Comparison of ENCODE assay signal across 10 cellular contexts in the genomic region with DNA sequence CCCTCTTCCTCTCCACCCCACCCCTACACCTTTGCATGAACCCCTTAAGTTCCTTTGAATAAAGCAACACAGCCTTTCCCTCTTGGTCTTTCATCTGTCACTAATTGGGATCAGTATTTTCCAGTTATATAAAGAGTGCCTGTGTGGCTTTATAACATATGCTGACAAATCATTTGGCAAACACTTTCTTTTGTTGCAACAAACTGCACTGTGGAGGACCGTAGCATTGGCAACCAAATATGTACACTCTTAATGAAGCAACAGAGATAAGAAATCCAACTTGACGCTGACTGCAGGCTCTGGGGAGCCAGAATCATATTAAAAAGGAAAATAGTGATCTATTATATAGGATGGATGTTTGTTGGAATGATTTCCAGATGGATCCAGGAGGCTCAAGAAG.
DNase-seq lines count a peak whose midpoint lies in the region; ATAC-seq, FAIRE-seq and TF ChIP-seq lines count a peak whose summit lies in the region.
"Had no signal": no experiment of that assay in that cellular context is flagged by ENCODE, and none has a peak within 500 bp of the region (broad histone marks: within the 10 kb centered on the region; RNA-seq: fewer than 3 reads in every experiment).

No MANE protein-coding gene starts in this region.

- no peaks in the 10 kb centered on the region for H3K36me3 Mint-ChIP-seq in Caco-2 (ENCODE audit: insufficient read depth, unreplicated experiment)

- no peaks in the 10 kb centered on the region for H3K36me3 ChIP-seq in Caco-2 (ENCODE audit: control insufficient read depth, insufficient read depth, low read length)
- H3K36me3 ChIP-seq in PC-3 (ENCODE audit: low read depth, low read length), result no peaks in the 10 kb centered on the region
- no peaks in the 10 kb centered on the region for H3K36me3 ChIP-seq in fibroblast of lung (ENCODE audit: control insufficient read depth, insufficient read depth, low read length)
- H3K36me3 ChIP-seq in pancreas, result no peaks in the 10 kb centered on the region

- no peak overlapping the region for H3K4me3 ChIP-seq in Caco-2 (ENCODE audit: low read depth, low read length)
- no peak overlapping the region for H3K4me3 ChIP-seq in PC-3 (ENCODE audit: low read length)
- H3K4me3 ChIP-seq in fibroblast of lung (replicated peaks in 1 of 4; ENCODE audit: control extremely low read depth in 1 of 4, insufficient read depth in 1 of 4, low read depth in 3 of 4, low read length in 4 of 4), result no peak overlapping the region
- H3K4me3 ChIP-seq in pancreas, result no peak overlapping the region

- intact Hi-C loops in Caco-2 (cut with micrococcal nuclease; ENCODE audit: unreplicated experiment) (loop anchor here (2.0 kb wide), 1 partner anchor 53 kb away; no protein-coding TSS in a partner anchor), PC-3 (cut with micrococcal nuclease) (loop anchor here (2.0 kb wide), 1 partner anchor 79 kb away; no protein-coding TSS in a partner anchor), pancreas (cut with DNase I) (no loop called here), posterior cingulate gyrus (cut with DNase I) (no loop called here)

- peak; percentile 29 for FAIRE-seq in pancreas (lab: Jason Lieb, UNC)

- POLR2A ChIA-PET in Caco-2 (lab: Charles Lee), result no interaction called here
- POLR2A ChIA-PET in PC-3 (lab: Charles Lee; ENCODE audit: unreplicated experiment), result no interaction called here

- H2AFZ ChIP-seq in PC-3 (ENCODE audit: low read length), result peak overlapping the region; percentile 75; the same call in 1 of the 2 replicates
- no peak overlapping the region for H2AFZ ChIP-seq in fibroblast of lung (ENCODE audit: low read length)

- CTCF ChIA-PET in Caco-2 (lab: Charles Lee), result interaction anchor here (1.0 kb wide), 1 partner anchor 94 kb away, joined by 3 read pairs; no protein-coding TSS in a partner anchor
- CTCF ChIA-PET in PC-3 (lab: Charles Lee), result no interaction called here

- peaks cover 40% of the 10 kb centered on the region for H3K4me1 ChIP-seq in Caco-2
- H3K4me1 ChIP-seq in PC-3 (ENCODE audit: insufficient read depth, low read length), result peaks cover 32% of the 10 kb centered on the region
- peaks cover 38% of the 10 kb centered on the region for H3K4me1 ChIP-seq in fibroblast of lung (ENCODE audit: control insufficient read depth, extremely low read depth, insufficient read depth, low read length)
- peaks cover 3 to 7% (median 5%) of the 10 kb centered on the region in 3 donors for H3K4me1 ChIP-seq in pancreas

- ATAC-seq in PC-3 (peak; percentile 34; the same call in 1 of the 2 replicates), pancreas (peak; percentile 67 to 84 (median 78)), GM19467 (IDR thresholded peaks at IDR 0.05; ENCODE audit: unreplicated experiment) (no peak)

- H3F3A ChIP-seq in PC-3 (ENCODE audit: low read length, unreplicated experiment), result no peaks in the 10 kb centered on the region

- 9 to 13% methylated on average over 2 of the region's 2 CpGs for WGBS in pancreas, 2 donors

- H3K27ac Mint-ChIP-seq in Caco-2 (ENCODE audit: unreplicated experiment), result peak overlapping the region; percentile 91

- H4K20me1 ChIP-seq in PC-3 (ENCODE audit: low read length) (no peaks in the 10 kb centered on the region), fibroblast of lung (ENCODE audit: control insufficient read depth, extremely low read depth, insufficient read depth, low read length) (no peaks in the 10 kb centered on the region)

- H3K9me2 ChIP-seq in PC-3 (replicated peaks; ENCODE audit: low read length), result no peaks in the 10 kb centered on the region

- peaks cover 10% of the 10 kb centered on the region for H3K9me3 Mint-ChIP-seq in Caco-2 (ENCODE audit: unreplicated experiment)

- BruUV-seq in Caco-2 (replicated peaks; lab: Mats Ljungman, UMichigan), result no TSS peak
- no TSS peak for BruUV-seq in PC-3 (replicated peaks; lab: Mats Ljungman, UMichigan)

- no peaks in the 10 kb centered on the region for H3K9me3 ChIP-seq in Caco-2
- no peaks in the 10 kb centered on the region for H3K9me3 ChIP-seq in PC-3 (ENCODE audit: low read length)
- no peaks in the 10 kb centered on the region for H3K9me3 ChIP-seq in fibroblast of lung (ENCODE audit: control insufficient read depth, insufficient read depth, low read depth, low read length)
- no peaks in the 10 kb centered on the region for H3K9me3 ChIP-seq in pancreas

- H3K79me2 ChIP-seq in PC-3 (ENCODE audit: low read length) (no peaks in the 10 kb centered on the region), fibroblast of lung (ENCODE audit: control insufficient read depth, insufficient read depth, low read length) (no peaks in the 10 kb centered on the region)

- H3K27me3 Mint-ChIP-seq in Caco-2 (ENCODE audit: insufficient read depth, unreplicated experiment), result no peaks in the 10 kb centered on the region

- peaks cover 38% of the 10 kb centered on the region for H3K4me1 Mint-ChIP-seq in Caco-2 (ENCODE audit: low read depth, unreplicated experiment)

- no peak for TF ChIP-seq CTCF in Caco-2 (IDR thresholded peaks at IDR 0.05; ENCODE audit: insufficient read depth in 1 of 2, low read depth in 1 of 2, low read length in 1 of 2, severe bottlenecking in 1 of 2, unreplicated experiment in 1 of 2)
- TF ChIP-seq CTCF in PC-3 (conservative IDR thresholded peaks at IDR 0.05; ENCODE audit: low read depth, low read length), result no peak
- TF ChIP-seq CTCF in fibroblast of lung (conservative IDR thresholded peaks at IDR 0.05 in 1 of 2, IDR thresholded peaks at IDR 0.05 in 1 of 2; ENCODE audit: low read depth in 1 of 2, low read length in 2 of 2), result no peak
- no peak for TF ChIP-seq CTCF in pancreas (IDR thresholded peaks at IDR 0.05)

- H3K27me3 ChIP-seq in Caco-2 (replicated peaks; ENCODE audit: control insufficient read depth, insufficient read depth, low read length) (no peaks in the 10 kb centered on the region), PC-3 (ENCODE audit: low read length) (no peaks in the 10 kb centered on the region), fibroblast of lung (ENCODE audit: control insufficient read depth, insufficient read depth, low read length) (no peaks in the 10 kb centered on the region), pancreas (no peaks in the 10 kb centered on the region)

- peak overlapping the region; percentile 53 for H3K27ac ChIP-seq in PC-3 (ENCODE audit: low read length)
- H3K27ac ChIP-seq in fibroblast of lung (ENCODE audit: insufficient read depth, low read length), result peak overlapping the region; percentile 73
- no peak overlapping the region for H3K27ac ChIP-seq in pancreas

- DNase-seq in Caco-2 (peak in 1 of 2 experiments; percentile 22), PC-3 (peak; percentile 7), fibroblast of lung (ENCODE audit: low read depth in 2 of 2) (peak; percentile 94 to 96), pancreas (peak in 1 of 6 donors; percentile 11), hippocampal formation (lab: John Stamatoyannopoulos, UW) (no peak), posterior cingulate gyrus (no peak)
- DNase-seq in effector CD4-positive, alpha-beta T cell, result no peak
- DNase-seq: Calu3, KG1 had no signal

- H3K9ac ChIP-seq in PC-3 (ENCODE audit: low read length), result no peak overlapping the region
- peak overlapping the region; percentile 9 for H3K9ac ChIP-seq in fibroblast of lung (ENCODE audit: insufficient read depth, low read length)

- H3K4me3 Mint-ChIP-seq in Caco-2 (ENCODE audit: unreplicated experiment), result no peak overlapping the region

- no peak overlapping the region; the same call in 1 of the 2 replicates for H3K4me2 ChIP-seq in PC-3 (ENCODE audit: low read length)
- peak overlapping the region; percentile 17 for H3K4me2 ChIP-seq in fibroblast of lung (ENCODE audit: extremely low read depth, insufficient read depth, low read length)

Comparison
In these comparisons a context has a peak if more than half of its experiments do, and no peak if none do; other contexts are left out.
1. DNase-seq: peak in PC-3 (single experiment) and fibroblast of lung (2 of 2); none in hippocampal formation (0 of 2), effector CD4-positive, alpha-beta T cell (single experiment) and posterior cingulate gyrus (0 of 10).
2. H3K27ac ChIP-seq: peak in PC-3 (single experiment) and fibroblast of lung (single experiment); none in pancreas (0 of 4).
3. intact Hi-C loops: an anchor here in Caco-2 (2.0 kb wide) and PC-3 (2.0 kb wide); none called in pancreas and posterior cingulate gyrus.